Comparison of ENCODE assay signal across 27 cellular contexts in the genomic region with DNA sequence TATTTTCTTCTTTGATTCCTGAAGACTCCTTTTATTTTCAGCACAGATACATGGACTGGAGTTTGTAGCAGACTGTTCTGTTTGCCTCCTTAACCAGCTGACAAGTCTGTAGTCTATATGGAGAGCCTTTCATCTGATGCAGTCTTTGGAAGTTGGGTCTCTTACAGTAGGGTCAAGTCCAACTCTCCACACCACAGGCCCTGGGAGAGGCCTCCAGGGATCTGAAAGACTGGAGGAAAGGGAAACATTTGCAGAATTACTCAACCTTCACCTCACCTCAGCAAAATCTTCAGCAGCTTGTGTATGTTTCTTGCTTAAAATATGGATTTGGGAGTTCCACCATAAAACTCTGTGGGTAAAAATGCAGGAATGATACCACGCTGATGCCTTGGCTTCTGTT.
"Had no signal": no experiment of that assay in that cellular context is flagged by ENCODE, and none has a peak within 500 bp of the region (broad histone marks: within the 10 kb centered on the region; RNA-seq: fewer than 3 reads in every experiment).

No MANE protein-coding gene starts in this region.

- H3K4me3 ChIP-seq: colonic mucosa, dorsolateral prefrontal cortex, gastrocnemius medialis, pancreas, prostate gland, thyroid gland, upper lobe of left lung, vagina had no signal

- H3K27ac ChIP-seq: colonic mucosa, dorsolateral prefrontal cortex, gastrocnemius medialis, pancreas, prostate gland, thyroid gland, upper lobe of left lung, vagina had no signal

- H3K27me3 ChIP-seq: colonic mucosa, dorsolateral prefrontal cortex, gastrocnemius medialis, pancreas, thyroid gland, upper lobe of left lung, vagina had no signal

- H3K4me1 ChIP-seq: colonic mucosa, gastrocnemius medialis, pancreas, prostate gland, thyroid gland, upper lobe of left lung, vagina had no signal

- DNase-seq: activated CD4-positive, alpha-beta T cell treated with anti-CD3 and anti-CD28 coated beads for 36 hours; activated CD4-positive, CD25-positive, alpha-beta regulatory T cell; activated CD8-positive, alpha-beta memory T cell treated with anti-CD3 and anti-CD28 coated beads, Interleukin-2, amount 10 ng/mL, durations not matched to agents 7 days and 5 days; activated CD8-positive, alpha-beta T cell treated with anti-CD3 and anti-CD28 coated beads, Interleukin-2, amount 10 ng/mL, durations not matched to agents 7 days and 5 days; activated naive CD8-positive, alpha-beta T cell treated with anti-CD3 and anti-CD28 coated beads, Interleukin-2, amount 50 U/mL, for 24 hours; activated T-cell treated with anti-CD3 and anti-CD28 coated beads, Interleukin-2, amount 50 U/mL, for 48 hours; colonic mucosa; dorsolateral prefrontal cortex; effector memory CD4-positive, alpha-beta T cell; gastrocnemius medialis; glutamatergic neuron; islet precursor cell; left ventricle myocardium superior; mammary epithelial cell; naive B cell; nucleus accumbens; pancreas; retina; small intestine; stimulated activated CD4-positive, alpha-beta T cell treated with anti-CD3 and anti-CD28 coated beads, Interleukin-4, amount 100 ng/mL, for 24 hours; substantia nigra; thyroid gland; upper lobe of left lung had no signal

- ATAC-seq: activated CD4-positive, alpha-beta T cell treated with anti-CD3 and anti-CD28 coated beads for 36 hours; activated CD8-positive, alpha-beta memory T cell treated with anti-CD3 and anti-CD28 coated beads, Interleukin-2, amount 10 ng/mL, durations not matched to agents 7 days and 5 days; activated CD8-positive, alpha-beta T cell treated with anti-CD3 and anti-CD28 coated beads, Interleukin-2, amount 10 ng/mL, durations not matched to agents 7 days and 5 days; activated naive CD8-positive, alpha-beta T cell treated with anti-CD3 and anti-CD28 coated beads, Interleukin-2, amount 50 U/mL, for 24 hours; gastrocnemius medialis; left ventricle myocardium superior; pancreas; sciatic nerve; stimulated activated effector memory CD8-positive, alpha-beta T cell treated with anti-CD3 and anti-CD28 coated beads, Interleukin-12 subunit alpha, Interleukin-12 subunit beta, amount 100 ng/mL, for 72 hours had no signal

- H3K9me3 ChIP-seq: colonic mucosa, gastrocnemius medialis, pancreas, prostate gland, thyroid gland, upper lobe of left lung, vagina had no signal

- H3K36me3 ChIP-seq: colonic mucosa, pancreas, prostate gland, thyroid gland, vagina had no signal
